ENCODE assay signal across 1 cellular context in genomic region chr5:177507596-177508216, GRCh38.
TF ChIP-seq lines count a peak whose summit lies in the region.

No MANE protein-coding gene starts in this region.

TF ChIP-seq in K562, 482 proteins besides CTCF, POLR2A, EP300 and RAD21:
- TF ChIP-seq CEBPB (tag; IDR thresholded peaks at IDR 0.05) (no peak), MAX (CRISPR knock-in tag; IDR thresholded peaks at IDR 0.05) (0 out of 2 replicates have a peak, but pooled peaks have one; percentile 5), TRIM24 (IDR thresholded peaks at IDR 0.05) (no peak), ATF7 (IDR thresholded peaks at IDR 0.05) (no peak), BMI1 (IDR thresholded peaks at IDR 0.05; ENCODE audit: low read length) (no peak), KHSRP (IDR thresholded peaks at IDR 0.05) (no peak), FOXP1 (CRISPR knock-in tag; IDR thresholded peaks at IDR 0.05) (0 out of 2 replicates have a peak, but pooled peaks have one; percentile 42), PKNOX1 (IDR thresholded peaks at IDR 0.05) (no peak), NCOA1 (IDR thresholded peaks at IDR 0.05; ENCODE audit: low read depth) (no peak), ID3 (CRISPR knock-in tag; IDR thresholded peaks at IDR 0.05) (no peak), ID3 (tag; IDR thresholded peaks at IDR 0.05) (no peak), RERE (CRISPR knock-in tag; IDR thresholded peaks at IDR 0.05; ENCODE audit: borderline replicate concordance) (no peak), BRF1 (IDR thresholded peaks at IDR 0.05; ENCODE audit: borderline replicate concordance, extremely low read depth, insufficient read length) (no peak), PREB (CRISPR knock-in tag; IDR thresholded peaks at IDR 0.05) (no peak), YY1 (IDR thresholded peaks at IDR 0.05; ENCODE audit: borderline replicate concordance in 1 of 3, control insufficient read depth in 1 of 3, extremely low read depth in 1 of 3, insufficient read depth in 3 of 3, insufficient read length in 1 of 3, insufficient replicate concordance in 2 of 3, low read depth in 1 of 3, low read length in 2 of 3) (no peak), NEUROD1 (IDR thresholded peaks at IDR 0.05; ENCODE audit: borderline replicate concordance, low read depth, low read length, partially characterized antibody) (no peak), MXD1 (CRISPR knock-in tag; IDR thresholded peaks at IDR 0.05; ENCODE audit: borderline replicate concordance, poor library complexity, severe bottlenecking) (no peak), RCOR1 (IDR thresholded peaks at IDR 0.05; ENCODE audit: borderline replicate concordance in 1 of 2, low read depth in 2 of 2, low read length in 2 of 2) (no peak), HES1 (IDR thresholded peaks at IDR 0.05; ENCODE audit: low read depth) (no peak), SMAD2 (IDR thresholded peaks at IDR 0.05; ENCODE audit: low read depth, low read length) (no peak), FOXK1 (CRISPR knock-in tag; IDR thresholded peaks at IDR 0.05; ENCODE audit: borderline replicate concordance) (no peak), WHSC1 (IDR thresholded peaks at IDR 0.05; ENCODE audit: low read length) (no peak), ZNF592 (IDR thresholded peaks at IDR 0.05) (0 out of 2 replicates have a peak, but pooled peaks have one; percentile 35), E4F1 (CRISPR knock-in tag; IDR thresholded peaks at IDR 0.05; ENCODE audit: borderline replicate concordance) (no peak), MCM5 (IDR thresholded peaks at IDR 0.05; ENCODE audit: low read depth) (no peak), MNT (conservative IDR thresholded peaks at IDR 0.05) (0 out of 4 replicates have a peak, but pooled peaks of 1 of the 2 experiments have one; percentile 7)
